35 cellular contexts compared by ENCODE assay signal in the genomic region with DNA sequence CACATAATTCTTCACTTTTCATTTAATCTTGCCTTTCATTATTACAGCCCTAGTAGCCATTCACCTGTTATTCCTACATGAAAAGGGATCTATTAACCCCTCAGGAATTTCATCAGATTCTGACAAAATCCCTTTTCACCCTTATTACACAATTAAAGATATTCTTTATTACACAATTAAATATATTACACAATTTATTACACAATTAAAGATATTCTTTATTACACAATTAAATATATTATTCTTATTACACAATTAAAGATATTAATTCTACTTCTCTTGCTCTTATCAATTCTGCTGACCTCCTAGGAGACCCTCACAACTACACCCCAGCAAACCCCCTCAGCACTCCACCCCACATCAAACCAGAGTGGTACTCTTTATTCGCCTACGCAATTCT.
"Had no signal": no experiment of that assay in that cellular context is flagged by ENCODE, and none has a peak within 500 bp of the region (broad histone marks: within the 10 kb centered on the region; RNA-seq: fewer than 3 reads in every experiment).

No MANE protein-coding gene starts in this region.

- H3K36me3 ChIP-seq: ascending aorta, cardiac muscle cell had no signal

- H3K9me3 Mint-ChIP-seq: activated CD4-positive, alpha-beta memory T cell treated with anti-CD3 and anti-CD28 coated beads, Interleukin-2, amount 10 ng/mL, durations not matched to agents 7 days and 5 days; activated CD4-positive, alpha-beta T cell treated with anti-CD3 and anti-CD28 coated beads, Interleukin-2, amount 10 ng/mL, durations not matched to agents 7 days and 5 days; activated naive CD4-positive, alpha-beta T cell treated with anti-CD3 and anti-CD28 coated beads, Interleukin-2, amount 10 ng/mL, durations not matched to agents 7 days and 5 days; activated naive CD4-positive, alpha-beta T cell treated with anti-CD3 and anti-CD28 coated beads, Interleukin-2, amount 50 U/mL, for 24 hours; activated T-cell treated with anti-CD3 and anti-CD28 coated beads, Interleukin-2, amount 50 U/mL, for 24 hours; activated T-helper 2 cell treated with anti-CD3 and anti-CD28 coated beads, Interferon-gamma antibody, Interleukin-2, Interleukin-4, amounts not matched to agents 10 μg/mL and 5 μg/mL and 100 μg/mL, durations not matched to agents 14 hours and 24 hours and 36 hours; brain; central memory CD8-positive, alpha-beta T cell; T-helper 1 cell treated with Interleukin-12 subunit alpha and Interleukin-12 subunit beta and Interleukin-4 antibody, amounts not matched to agents 30 μg/mL and 1 μg/mL, for 36 hours; T-helper 2 cell treated with Interferon-gamma antibody and Interleukin-4, amounts not matched to agents 5 μg/mL and 100 μg/mL, for 36 hours had no signal

- H3K27ac ChIP-seq: ascending aorta, cardiac muscle cell, VCaP had no signal

- H3K27me3 Mint-ChIP-seq: activated naive CD4-positive, alpha-beta T cell treated with anti-CD3 and anti-CD28 coated beads, Interleukin-2, amount 50 U/mL, for 24 hours had no signal

- H3K9me3 ChIP-seq: ascending aorta had no signal

- H3K27me3 ChIP-seq: ascending aorta, cardiac muscle cell had no signal

- ATAC-seq: activated CD4-positive, alpha-beta T cell treated with anti-CD3 and anti-CD28 coated beads for 36 hours; activated CD4-positive, CD25-positive, alpha-beta regulatory T cell treated with anti-CD3 and anti-CD28 coated beads, Interleukin-2, amount 50 U/mL, for 24 hours; activated CD8-positive, alpha-beta T cell treated with anti-CD3 and anti-CD28 coated beads, Interleukin-2, amount 10 ng/mL, durations not matched to agents 7 days and 5 days had no signal

- H3K4me1 Mint-ChIP-seq: activated CD4-positive, alpha-beta memory T cell treated with anti-CD3 and anti-CD28 coated beads, Interleukin-2, amount 10 ng/mL, durations not matched to agents 7 days and 5 days; activated CD4-positive, alpha-beta T cell treated with anti-CD3 and anti-CD28 coated beads for 36 hours; activated CD4-positive, alpha-beta T cell treated with anti-CD3 and anti-CD28 coated beads, Interleukin-2, amount 10 ng/mL, durations not matched to agents 7 days and 5 days; activated naive CD4-positive, alpha-beta T cell treated with anti-CD3 and anti-CD28 coated beads, Interleukin-2, amount 10 ng/mL, durations not matched to agents 7 days and 5 days; activated naive CD4-positive, alpha-beta T cell treated with anti-CD3 and anti-CD28 coated beads, Interleukin-2, amount 50 U/mL, for 24 hours; central memory CD8-positive, alpha-beta T cell had no signal

- H3K27ac Mint-ChIP-seq: activated CD4-positive, alpha-beta memory T cell treated with anti-CD3 and anti-CD28 coated beads, Interleukin-2, amount 10 ng/mL, durations not matched to agents 7 days and 5 days; activated CD4-positive, alpha-beta T cell treated with anti-CD3 and anti-CD28 coated beads for 36 hours; activated CD4-positive, alpha-beta T cell treated with anti-CD3 and anti-CD28 coated beads, Interleukin-2, amount 10 ng/mL, durations not matched to agents 7 days and 5 days; activated CD8-positive, alpha-beta T cell treated with anti-CD3 and anti-CD28 coated beads, Interleukin-2, amount 10 ng/mL, durations not matched to agents 7 days and 5 days; activated naive CD4-positive, alpha-beta T cell treated with anti-CD3 and anti-CD28 coated beads, Interleukin-2, amount 10 ng/mL, durations not matched to agents 7 days and 5 days; activated naive CD4-positive, alpha-beta T cell treated with anti-CD3 and anti-CD28 coated beads, Interleukin-2, amount 50 U/mL, for 24 hours; activated naive CD8-positive, alpha-beta T cell; activated T-cell treated with anti-CD3 and anti-CD28 coated beads, Interleukin-2, amount 50 U/mL, for 24 hours; activated T-helper 2 cell treated with anti-CD3 and anti-CD28 coated beads, Interferon-gamma antibody, Interleukin-2, Interleukin-4, amounts not matched to agents 10 μg/mL and 5 μg/mL and 100 μg/mL, durations not matched to agents 14 hours and 24 hours and 36 hours; brain; T-helper 1 cell treated with Interleukin-12 subunit alpha and Interleukin-12 subunit beta and Interleukin-4 antibody, amounts not matched to agents 30 μg/mL and 1 μg/mL, for 36 hours; T-helper 2 cell treated with Interferon-gamma antibody and Interleukin-4, amounts not matched to agents 5 μg/mL and 100 μg/mL, for 36 hours had no signal

- H3K4me3 Mint-ChIP-seq: activated CD4-positive, alpha-beta memory T cell treated with anti-CD3 and anti-CD28 coated beads, Interleukin-2, amount 10 ng/mL, durations not matched to agents 7 days and 5 days; activated CD4-positive, alpha-beta T cell treated with anti-CD3 and anti-CD28 coated beads for 36 hours; activated CD4-positive, alpha-beta T cell treated with anti-CD3 and anti-CD28 coated beads, Interleukin-2, amount 10 ng/mL, durations not matched to agents 7 days and 5 days; activated CD8-positive, alpha-beta T cell treated with anti-CD3 and anti-CD28 coated beads, Interleukin-2, amount 10 ng/mL, durations not matched to agents 7 days and 5 days; activated naive CD4-positive, alpha-beta T cell treated with anti-CD3 and anti-CD28 coated beads, Interleukin-2, amount 10 ng/mL, durations not matched to agents 7 days and 5 days; activated naive CD4-positive, alpha-beta T cell treated with anti-CD3 and anti-CD28 coated beads, Interleukin-2, amount 50 U/mL, for 24 hours; activated naive CD8-positive, alpha-beta T cell; activated T-cell treated with anti-CD3 and anti-CD28 coated beads, Interleukin-2, amount 50 U/mL, for 24 hours; brain; central memory CD8-positive, alpha-beta T cell; T-helper 1 cell treated with Interleukin-12 subunit alpha and Interleukin-12 subunit beta and Interleukin-4 antibody, amounts not matched to agents 30 μg/mL and 1 μg/mL, for 36 hours; T-helper 2 cell treated with Interferon-gamma antibody and Interleukin-4, amounts not matched to agents 5 μg/mL and 100 μg/mL, for 36 hours had no signal

- DNase-seq: activated CD4-positive, alpha-beta memory T cell treated with anti-CD3 and anti-CD28 coated beads, Interleukin-2, amount 10 ng/mL, durations not matched to agents 7 days and 5 days; activated CD4-positive, alpha-beta T cell treated with anti-CD3 and anti-CD28 coated beads for 1 hour; activated CD4-positive, alpha-beta T cell treated with anti-CD3 and anti-CD28 coated beads for 36 hours; activated CD4-positive, alpha-beta T cell treated with anti-CD3 and anti-CD28 coated beads for 48 hours; activated CD4-positive, alpha-beta T cell treated with anti-CD3 and anti-CD28 coated beads, Interleukin-2, amount 10 ng/mL, durations not matched to agents 7 days and 5 days; activated CD4-positive, alpha-beta T cell treated with anti-CD3 and anti-CD28 coated beads, Interleukin-2, amount 50 U/mL, for 48 hours; activated CD4-positive, CD25-positive, alpha-beta regulatory T cell; activated CD8-positive, alpha-beta memory T cell treated with anti-CD3 and anti-CD28 coated beads for 24 hours; activated CD8-positive, alpha-beta memory T cell treated with anti-CD3 and anti-CD28 coated beads, Interleukin-2, amount 50 U/mL, for 4 hours; activated CD8-positive, alpha-beta T cell treated with anti-CD3 and anti-CD28 coated beads, Interleukin-2, amount 10 ng/mL, durations not matched to agents 7 days and 5 days; activated effector memory CD4-positive, alpha-beta T cell treated with Interleukin-2 at 50 U/mL for 16 hours; activated gamma-delta T cell; activated naive CD4-positive, alpha-beta T cell treated with anti-CD3 and anti-CD28 coated beads, Interleukin-2, amount 10 ng/mL, durations not matched to agents 7 days and 5 days; activated naive CD4-positive, alpha-beta T cell treated with Interleukin-2 at 50 U/mL for 16 hours; activated T-cell treated with anti-CD3 and anti-CD28 coated beads for 4 hours; activated T-cell treated with anti-CD3 and anti-CD28 coated beads, Interleukin-2, amount 50 U/mL, for 24 hours; activated T-cell treated with anti-CD3 and anti-CD28 coated beads, Interleukin-2, amount 50 U/mL, for 48 hours; amygdala; anterior cingulate cortex; caudate nucleus; cerebellar nuclear complex; T-helper 1 cell; T-helper 2 cell; T-helper 9 cell had no signal

- H3K4me1 ChIP-seq: ascending aorta had no signal

- H3K4me3 ChIP-seq: ascending aorta, cardiac muscle cell had no signal

- H3K36me3 Mint-ChIP-seq: activated naive CD4-positive, alpha-beta T cell treated with anti-CD3 and anti-CD28 coated beads, Interleukin-2, amount 10 ng/mL, durations not matched to agents 7 days and 5 days; activated naive CD4-positive, alpha-beta T cell treated with anti-CD3 and anti-CD28 coated beads, Interleukin-2, amount 50 U/mL, for 24 hours; activated naive CD8-positive, alpha-beta T cell; brain had no signal
